2 cellular contexts compared by ENCODE assay signal in genomic region chr3:155934215-155934614, GRCh38.
TF ChIP-seq lines count a peak whose summit lies in the region.

No MANE protein-coding gene starts in this region.

TF ChIP-seq in SK-N-SH treated with all-trans-retinoic acid at 6 μM for 48 hours, 23 proteins besides CTCF, POLR2A, EP300 and RAD21 (continued from another document):
- TF ChIP-seq TSHZ2 (CRISPR knock-in tag; IDR thresholded peaks at IDR 0.05) (no peak), OSR1 (CRISPR knock-in tag; IDR thresholded peaks at IDR 0.05) (no peak), ZNF70 (CRISPR knock-in tag; IDR thresholded peaks at IDR 0.05) (no peak), POU6F1 (CRISPR knock-in tag; IDR thresholded peaks at IDR 0.05; ENCODE audit: borderline replicate concordance, low read depth) (no peak), ZNF8 (CRISPR knock-in tag; IDR thresholded peaks at IDR 0.05) (no peak), BACH2 (CRISPR knock-in tag; IDR thresholded peaks at IDR 0.05; ENCODE audit: borderline replicate concordance) (no peak), CSRNP3 (CRISPR knock-in tag; IDR thresholded peaks at IDR 0.05) (no peak), PPARA (CRISPR knock-in tag; IDR thresholded peaks at IDR 0.05; ENCODE audit: borderline replicate concordance) (no peak), ZFP30 (CRISPR knock-in tag; IDR thresholded peaks at IDR 0.05) (no peak), ARNTL (CRISPR knock-in tag; IDR thresholded peaks at IDR 0.05; ENCODE audit: borderline replicate concordance, low read depth) (no peak)

TF ChIP-seq in SK-N-SH, 30 proteins besides CTCF, POLR2A, EP300 and RAD21 (continued from another document):
- TF ChIP-seq GABPA (IDR thresholded peaks at IDR 0.05; ENCODE audit: low read depth) (no peak), USF2 (IDR thresholded peaks at IDR 0.05; ENCODE audit: borderline replicate concordance, low read depth, low read length) (no peak), GATA2 (CRISPR knock-in tag; IDR thresholded peaks at IDR 0.05) (no peak)
